In the genomic region with DNA sequence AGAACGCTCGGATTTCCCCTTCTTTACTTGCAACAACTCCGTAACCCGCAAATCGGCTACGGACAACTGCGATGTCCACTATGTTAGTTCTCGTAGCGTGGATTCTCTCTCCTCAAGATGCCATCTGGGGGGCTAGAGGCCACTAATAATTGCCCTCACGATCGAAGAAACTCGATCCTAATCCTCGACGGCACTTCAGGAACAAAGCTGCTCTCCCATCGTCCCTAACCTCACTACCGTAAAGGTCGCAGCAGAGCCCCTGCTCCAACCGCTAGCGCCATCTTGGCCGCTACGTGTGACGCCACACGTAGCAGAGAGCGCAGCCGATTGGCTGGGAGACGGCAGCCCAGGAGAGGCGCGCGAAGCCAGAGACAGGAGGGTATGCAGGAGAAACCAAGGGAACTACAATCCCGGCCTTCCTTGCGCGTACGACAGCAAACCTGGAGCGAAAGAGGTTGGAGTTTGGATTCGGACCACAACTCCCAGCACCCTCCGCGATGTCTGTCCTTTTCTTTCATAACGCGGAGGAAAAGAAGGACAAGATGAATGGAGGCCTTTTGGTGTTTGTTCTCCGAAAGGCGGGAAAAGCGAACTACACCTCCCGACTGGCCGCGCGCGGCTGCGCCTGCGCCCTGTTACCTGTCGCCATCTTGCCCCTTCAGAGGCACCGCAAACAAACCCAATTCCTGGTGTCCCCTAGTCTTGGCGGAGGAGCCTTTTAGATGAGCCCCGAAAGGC, we compare ENCODE assay signal across 1 cellular context.
TF ChIP-seq lines count a peak whose summit lies in the region.

A gene with protein sequence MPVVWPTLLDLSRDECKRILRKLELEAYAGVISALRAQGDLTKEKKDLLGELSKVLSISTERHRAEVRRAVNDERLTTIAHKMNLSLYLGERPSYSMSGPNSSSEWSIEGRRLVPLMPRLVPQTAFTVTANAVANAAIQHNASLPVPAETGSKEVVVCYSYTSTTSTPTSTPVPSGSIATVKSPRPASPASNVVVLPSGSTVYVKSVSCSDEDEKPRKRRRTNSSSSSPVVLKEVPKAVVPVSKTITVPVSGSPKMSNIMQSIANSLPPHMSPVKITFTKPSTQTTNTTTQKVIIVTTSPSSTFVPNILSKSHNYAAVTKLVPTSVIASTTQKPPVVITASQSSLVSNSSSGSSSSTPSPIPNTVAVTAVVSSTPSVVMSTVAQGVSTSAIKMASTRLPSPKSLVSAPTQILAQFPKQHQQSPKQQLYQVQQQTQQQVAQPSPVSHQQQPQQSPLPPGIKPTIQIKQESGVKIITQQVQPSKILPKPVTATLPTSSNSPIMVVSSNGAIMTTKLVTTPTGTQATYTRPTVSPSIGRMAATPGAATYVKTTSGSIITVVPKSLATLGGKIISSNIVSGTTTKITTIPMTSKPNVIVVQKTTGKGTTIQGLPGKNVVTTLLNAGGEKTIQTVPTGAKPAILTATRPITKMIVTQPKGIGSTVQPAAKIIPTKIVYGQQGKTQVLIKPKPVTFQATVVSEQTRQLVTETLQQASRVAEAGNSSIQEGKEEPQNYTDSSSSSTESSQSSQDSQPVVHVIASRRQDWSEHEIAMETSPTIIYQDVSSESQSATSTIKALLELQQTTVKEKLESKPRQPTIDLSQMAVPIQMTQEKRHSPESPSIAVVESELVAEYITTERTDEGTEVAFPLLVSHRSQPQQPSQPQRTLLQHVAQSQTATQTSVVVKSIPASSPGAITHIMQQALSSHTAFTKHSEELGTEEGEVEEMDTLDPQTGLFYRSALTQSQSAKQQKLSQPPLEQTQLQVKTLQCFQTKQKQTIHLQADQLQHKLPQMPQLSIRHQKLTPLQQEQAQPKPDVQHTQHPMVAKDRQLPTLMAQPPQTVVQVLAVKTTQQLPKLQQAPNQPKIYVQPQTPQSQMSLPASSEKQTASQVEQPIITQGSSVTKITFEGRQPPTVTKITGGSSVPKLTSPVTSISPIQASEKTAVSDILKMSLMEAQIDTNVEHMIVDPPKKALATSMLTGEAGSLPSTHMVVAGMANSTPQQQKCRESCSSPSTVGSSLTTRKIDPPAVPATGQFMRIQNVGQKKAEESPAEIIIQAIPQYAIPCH (N-terminal part only) (plus strand): TSS at position 635 of the 738 bp plus-strand sequence. CDS start 1,921 bp downstream, outside the sequence.

TF ChIP-seq in K562, 482 proteins besides CTCF, POLR2A, EP300 and RAD21 (continued from another document and continues in another):
- TF ChIP-seq, protein P1, sequence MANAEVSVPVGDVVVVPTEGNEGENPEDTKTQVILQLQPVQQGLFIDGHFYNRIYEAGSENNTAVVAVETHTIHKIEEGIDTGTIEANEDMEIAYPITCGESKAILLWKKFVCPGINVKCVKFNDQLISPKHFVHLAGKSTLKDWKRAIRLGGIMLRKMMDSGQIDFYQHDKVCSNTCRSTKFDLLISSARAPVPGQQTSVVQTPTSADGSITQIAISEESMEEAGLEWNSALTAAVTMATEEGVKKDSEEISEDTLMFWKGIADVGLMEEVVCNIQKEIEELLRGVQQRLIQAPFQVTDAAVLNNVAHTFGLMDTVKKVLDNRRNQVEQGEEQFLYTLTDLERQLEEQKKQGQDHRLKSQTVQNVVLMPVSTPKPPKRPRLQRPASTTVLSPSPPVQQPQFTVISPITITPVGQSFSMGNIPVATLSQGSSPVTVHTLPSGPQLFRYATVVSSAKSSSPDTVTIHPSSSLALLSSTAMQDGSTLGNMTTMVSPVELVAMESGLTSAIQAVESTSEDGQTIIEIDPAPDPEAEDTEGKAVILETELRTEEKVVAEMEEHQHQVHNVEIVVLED (CRISPR knock-in tag; IDR thresholded peaks at IDR 0.05) = peak; percentile 94
- TF ChIP-seq MIER1 (IDR thresholded peaks at IDR 0.05; ENCODE audit: low read depth) = no peak
- TF ChIP-seq ZNF174 (CRISPR knock-in tag; IDR thresholded peaks at IDR 0.05) = no peak
- no peak; the same call in 1 of the 2 replicates for TF ChIP-seq BACH1 (tag; IDR thresholded peaks at IDR 0.05)
- TF ChIP-seq BHLHE40 (IDR thresholded peaks at IDR 0.05; ENCODE audit: low read length) = no peak
- TF ChIP-seq, protein P2, sequence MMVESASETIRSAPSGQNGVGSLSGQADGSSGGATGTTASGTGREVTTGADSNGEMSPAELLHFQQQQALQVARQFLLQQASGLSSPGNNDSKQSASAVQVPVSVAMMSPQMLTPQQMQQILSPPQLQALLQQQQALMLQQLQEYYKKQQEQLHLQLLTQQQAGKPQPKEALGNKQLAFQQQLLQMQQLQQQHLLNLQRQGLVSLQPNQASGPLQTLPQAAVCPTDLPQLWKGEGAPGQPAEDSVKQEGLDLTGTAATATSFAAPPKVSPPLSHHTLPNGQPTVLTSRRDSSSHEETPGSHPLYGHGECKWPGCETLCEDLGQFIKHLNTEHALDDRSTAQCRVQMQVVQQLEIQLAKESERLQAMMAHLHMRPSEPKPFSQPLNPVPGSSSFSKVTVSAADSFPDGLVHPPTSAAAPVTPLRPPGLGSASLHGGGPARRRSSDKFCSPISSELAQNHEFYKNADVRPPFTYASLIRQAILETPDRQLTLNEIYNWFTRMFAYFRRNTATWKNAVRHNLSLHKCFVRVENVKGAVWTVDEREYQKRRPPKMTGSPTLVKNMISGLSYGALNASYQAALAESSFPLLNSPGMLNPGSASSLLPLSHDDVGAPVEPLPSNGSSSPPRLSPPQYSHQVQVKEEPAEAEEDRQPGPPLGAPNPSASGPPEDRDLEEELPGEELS (CRISPR knock-in tag; IDR thresholded peaks at IDR 0.05; ENCODE audit: borderline replicate concordance) = no peak; the same call in 1 of the 2 replicates
- peak in 1 of 2 experiments; percentile 53; a peak in 1 of 4 replicates for TF ChIP-seq FOXK2 (conservative IDR thresholded peaks at IDR 0.05 in 1 of 2, IDR thresholded peaks at IDR 0.05 in 1 of 2; ENCODE audit: low read depth in 2 of 2)
- 0 out of 2 replicates have a peak, but pooled peaks have one; percentile 62 for TF ChIP-seq NR2C2 (CRISPR knock-in tag; IDR thresholded peaks at IDR 0.05)
- peak; percentile 94 for TF ChIP-seq NR2C2 (tag; IDR thresholded peaks at IDR 0.05)
- no peak for TF ChIP-seq MCM7 (IDR thresholded peaks at IDR 0.05)
- TF ChIP-seq ZNF143 (CRISPR knock-in tag; IDR thresholded peaks at IDR 0.05) = peak; percentile 91
- TF ChIP-seq ZNF668 (CRISPR knock-in tag; IDR thresholded peaks at IDR 0.05) = no peak
- no peak for TF ChIP-seq HMGN3 (IDR thresholded peaks at IDR 0.05; ENCODE audit: borderline replicate concordance, extremely low read depth, insufficient read length, low read depth, low read length)
- 0 out of 2 replicates have a peak, but pooled peaks have one; percentile 2 for TF ChIP-seq GABPB1 (CRISPR knock-in tag; IDR thresholded peaks at IDR 0.05)
- TF ChIP-seq DDX20 (tag; IDR thresholded peaks at IDR 0.05; ENCODE audit: low read depth) = no peak
- peak; percentile 99 for TF ChIP-seq SUPT5H (IDR thresholded peaks at IDR 0.05)
- TF ChIP-seq, protein P3, sequence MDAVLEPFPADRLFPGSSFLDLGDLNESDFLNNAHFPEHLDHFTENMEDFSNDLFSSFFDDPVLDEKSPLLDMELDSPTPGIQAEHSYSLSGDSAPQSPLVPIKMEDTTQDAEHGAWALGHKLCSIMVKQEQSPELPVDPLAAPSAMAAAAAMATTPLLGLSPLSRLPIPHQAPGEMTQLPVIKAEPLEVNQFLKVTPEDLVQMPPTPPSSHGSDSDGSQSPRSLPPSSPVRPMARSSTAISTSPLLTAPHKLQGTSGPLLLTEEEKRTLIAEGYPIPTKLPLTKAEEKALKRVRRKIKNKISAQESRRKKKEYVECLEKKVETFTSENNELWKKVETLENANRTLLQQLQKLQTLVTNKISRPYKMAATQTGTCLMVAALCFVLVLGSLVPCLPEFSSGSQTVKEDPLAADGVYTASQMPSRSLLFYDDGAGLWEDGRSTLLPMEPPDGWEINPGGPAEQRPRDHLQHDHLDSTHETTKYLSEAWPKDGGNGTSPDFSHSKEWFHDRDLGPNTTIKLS (IDR thresholded peaks at IDR 0.05; ENCODE audit: borderline replicate concordance, low read depth) = peak; percentile 90; the same call in 1 of the 2 replicates
- TF ChIP-seq ZNF165 (CRISPR knock-in tag; IDR thresholded peaks at IDR 0.05; ENCODE audit: borderline replicate concordance) = no peak
- TF ChIP-seq KLF6 (CRISPR knock-in tag; IDR thresholded peaks at IDR 0.05; ENCODE audit: borderline replicate concordance) = no peak
- TF ChIP-seq KAT2B (IDR thresholded peaks at IDR 0.05; ENCODE audit: low read depth, low read length) = no peak
- peak; percentile 69; the same call in 1 of the 2 replicates for TF ChIP-seq CBX1 (IDR thresholded peaks at IDR 0.05; ENCODE audit: low read depth)
- TF ChIP-seq MCM3 (IDR thresholded peaks at IDR 0.05) = no peak
- peak; percentile 94 for TF ChIP-seq HCFC1 (IDR thresholded peaks at IDR 0.05; ENCODE audit: low read depth, low read length)
- TF ChIP-seq, protein P4, sequence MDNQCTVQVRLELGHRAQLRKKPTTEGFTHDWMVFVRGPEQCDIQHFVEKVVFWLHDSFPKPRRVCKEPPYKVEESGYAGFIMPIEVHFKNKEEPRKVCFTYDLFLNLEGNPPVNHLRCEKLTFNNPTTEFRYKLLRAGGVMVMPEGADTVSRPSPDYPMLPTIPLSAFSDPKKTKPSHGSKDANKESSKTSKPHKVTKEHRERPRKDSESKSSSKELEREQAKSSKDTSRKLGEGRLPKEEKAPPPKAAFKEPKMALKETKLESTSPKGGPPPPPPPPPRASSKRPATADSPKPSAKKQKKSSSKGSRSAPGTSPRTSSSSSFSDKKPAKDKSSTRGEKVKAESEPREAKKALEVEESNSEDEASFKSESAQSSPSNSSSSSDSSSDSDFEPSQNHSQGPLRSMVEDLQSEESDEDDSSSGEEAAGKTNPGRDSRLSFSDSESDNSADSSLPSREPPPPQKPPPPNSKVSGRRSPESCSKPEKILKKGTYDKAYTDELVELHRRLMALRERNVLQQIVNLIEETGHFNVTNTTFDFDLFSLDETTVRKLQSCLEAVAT (IDR thresholded peaks at IDR 0.05) = peak in 1 of 2 experiments; percentile 89; a peak in 2 of 4 replicates
- TF ChIP-seq NFIX (CRISPR knock-in tag; IDR thresholded peaks at IDR 0.05; ENCODE audit: low read depth) = no peak
- TF ChIP-seq, protein P5, sequence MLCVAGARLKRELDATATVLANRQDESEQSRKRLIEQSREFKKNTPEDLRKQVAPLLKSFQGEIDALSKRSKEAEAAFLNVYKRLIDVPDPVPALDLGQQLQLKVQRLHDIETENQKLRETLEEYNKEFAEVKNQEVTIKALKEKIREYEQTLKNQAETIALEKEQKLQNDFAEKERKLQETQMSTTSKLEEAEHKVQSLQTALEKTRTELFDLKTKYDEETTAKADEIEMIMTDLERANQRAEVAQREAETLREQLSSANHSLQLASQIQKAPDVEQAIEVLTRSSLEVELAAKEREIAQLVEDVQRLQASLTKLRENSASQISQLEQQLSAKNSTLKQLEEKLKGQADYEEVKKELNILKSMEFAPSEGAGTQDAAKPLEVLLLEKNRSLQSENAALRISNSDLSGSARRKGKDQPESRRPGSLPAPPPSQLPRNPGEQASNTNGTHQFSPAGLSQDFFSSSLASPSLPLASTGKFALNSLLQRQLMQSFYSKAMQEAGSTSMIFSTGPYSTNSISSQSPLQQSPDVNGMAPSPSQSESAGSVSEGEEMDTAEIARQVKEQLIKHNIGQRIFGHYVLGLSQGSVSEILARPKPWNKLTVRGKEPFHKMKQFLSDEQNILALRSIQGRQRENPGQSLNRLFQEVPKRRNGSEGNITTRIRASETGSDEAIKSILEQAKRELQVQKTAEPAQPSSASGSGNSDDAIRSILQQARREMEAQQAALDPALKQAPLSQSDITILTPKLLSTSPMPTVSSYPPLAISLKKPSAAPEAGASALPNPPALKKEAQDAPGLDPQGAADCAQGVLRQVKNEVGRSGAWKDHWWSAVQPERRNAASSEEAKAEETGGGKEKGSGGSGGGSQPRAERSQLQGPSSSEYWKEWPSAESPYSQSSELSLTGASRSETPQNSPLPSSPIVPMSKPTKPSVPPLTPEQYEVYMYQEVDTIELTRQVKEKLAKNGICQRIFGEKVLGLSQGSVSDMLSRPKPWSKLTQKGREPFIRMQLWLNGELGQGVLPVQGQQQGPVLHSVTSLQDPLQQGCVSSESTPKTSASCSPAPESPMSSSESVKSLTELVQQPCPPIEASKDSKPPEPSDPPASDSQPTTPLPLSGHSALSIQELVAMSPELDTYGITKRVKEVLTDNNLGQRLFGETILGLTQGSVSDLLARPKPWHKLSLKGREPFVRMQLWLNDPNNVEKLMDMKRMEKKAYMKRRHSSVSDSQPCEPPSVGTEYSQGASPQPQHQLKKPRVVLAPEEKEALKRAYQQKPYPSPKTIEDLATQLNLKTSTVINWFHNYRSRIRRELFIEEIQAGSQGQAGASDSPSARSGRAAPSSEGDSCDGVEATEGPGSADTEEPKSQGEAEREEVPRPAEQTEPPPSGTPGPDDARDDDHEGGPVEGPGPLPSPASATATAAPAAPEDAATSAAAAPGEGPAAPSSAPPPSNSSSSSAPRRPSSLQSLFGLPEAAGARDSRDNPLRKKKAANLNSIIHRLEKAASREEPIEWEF (CRISPR knock-in tag; IDR thresholded peaks at IDR 0.05) = no peak
- TF ChIP-seq ETV6 (IDR thresholded peaks at IDR 0.05; ENCODE audit: borderline replicate concordance in 1 of 2, low read depth in 2 of 2, low read length in 1 of 2) = no peak
- TF ChIP-seq ETV6 (CRISPR knock-in tag; IDR thresholded peaks at IDR 0.05; ENCODE audit: borderline replicate concordance) = no peak
- TF ChIP-seq SIX5 (IDR thresholded peaks at IDR 0.05; ENCODE audit: borderline replicate concordance in 1 of 2, insufficient read depth in 1 of 2, low read depth in 1 of 2, low read length in 2 of 2) = peak; percentile 74 to 76
- TF ChIP-seq CXXC5 (CRISPR knock-in tag; IDR thresholded peaks at IDR 0.05) = peak; percentile 74
- TF ChIP-seq, protein P6, sequence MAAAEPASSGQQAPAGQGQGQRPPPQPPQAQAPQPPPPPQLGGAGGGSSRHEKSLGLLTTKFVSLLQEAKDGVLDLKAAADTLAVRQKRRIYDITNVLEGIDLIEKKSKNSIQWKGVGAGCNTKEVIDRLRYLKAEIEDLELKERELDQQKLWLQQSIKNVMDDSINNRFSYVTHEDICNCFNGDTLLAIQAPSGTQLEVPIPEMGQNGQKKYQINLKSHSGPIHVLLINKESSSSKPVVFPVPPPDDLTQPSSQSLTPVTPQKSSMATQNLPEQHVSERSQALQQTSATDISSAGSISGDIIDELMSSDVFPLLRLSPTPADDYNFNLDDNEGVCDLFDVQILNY (CRISPR knock-in tag; IDR thresholded peaks at IDR 0.05) = no peak
- TF ChIP-seq MAZ (CRISPR knock-in tag; conservative IDR thresholded peaks at IDR 0.05 in 1 of 2, IDR thresholded peaks at IDR 0.05 in 1 of 2) = no peak
- TF ChIP-seq ZNF354B (CRISPR knock-in tag; IDR thresholded peaks at IDR 0.05) = no peak
- no peak for TF ChIP-seq TCF3 (CRISPR knock-in tag; IDR thresholded peaks at IDR 0.05)
- peak; percentile 83; the same call in 1 of the 2 replicates for TF ChIP-seq FOXP1 (CRISPR knock-in tag; IDR thresholded peaks at IDR 0.05)
- no peak for TF ChIP-seq BMI1 (IDR thresholded peaks at IDR 0.05; ENCODE audit: low read length)
- no peak for TF ChIP-seq SIRT6 (IDR thresholded peaks at IDR 0.05; ENCODE audit: low read depth, low read length)
- TF ChIP-seq POLR2B (IDR thresholded peaks at IDR 0.05; ENCODE audit: low read depth, partially characterized antibody) = peak; percentile 98
- no peak for TF ChIP-seq ELF1 (tag; IDR thresholded peaks at IDR 0.05)
